8 cellular contexts compared by ENCODE assay signal in genomic region chr7:100691676-100692577, GRCh38. TPM values are rescaled to one million over a fixed set of nuclear protein-coding genes. Genes with fewer than 3 reads are reported as not detected.
DNase-seq lines count a peak whose midpoint lies in the region; ATAC-seq and TF ChIP-seq lines count a peak whose summit lies in the region.

No MANE protein-coding gene starts in this region.

- TF ChIP-seq CTCF in foreskin fibroblast (IDR thresholded peaks at IDR 0.05; ENCODE audit: low read depth, low read length) (peak; percentile 86), neural crest cell (conservative IDR thresholded peaks at IDR 0.05) (peak; percentile 92)

- H3K4me3 Mint-ChIP-seq in IgD-negative memory B cell, result peak overlapping the region; percentile 89 to 97 (median 95)
- peak overlapping the region; percentile 95 for H3K4me3 Mint-ChIP-seq in neural crest cell

- H3K36me3 ChIP-seq in stomach smooth muscle (ENCODE audit: control insufficient read depth in 2 of 2, insufficient read depth in 2 of 2, low read length in 2 of 2), result peaks cover 12% of the 10 kb centered on the region in 2 donors

- H3K4me1 Mint-ChIP-seq in IgD-negative memory B cell (peaks cover 24 to 30% (median 29%) of the 10 kb centered on the region in 3 donors), neural crest cell (peaks cover 18% of the 10 kb centered on the region)

- no peaks in the 10 kb centered on the region for H3K9me3 ChIP-seq in stomach smooth muscle (ENCODE audit: control insufficient read depth in 2 of 2, low read length in 2 of 2)

- no peak for ATAC-seq in GM18858 (IDR thresholded peaks at IDR 0.05; ENCODE audit: unreplicated experiment)

- no peaks in the 10 kb centered on the region for H3K27me3 ChIP-seq in stomach smooth muscle (ENCODE audit: control insufficient read depth in 1 of 2, insufficient read depth in 2 of 2, low read length in 2 of 2)

- H3K4me3 ChIP-seq in foreskin fibroblast (ENCODE audit: low read depth in 1 of 2, low read length in 2 of 2) (peak overlapping the region; percentile 86 to 90), stomach smooth muscle (ENCODE audit: low read length in 2 of 2) (peak overlapping the region; percentile 78 to 83)

- peak; percentile 91 for DNase-seq in GM03348 (ENCODE audit: low spot score)
- peak; percentile 54 to 55 for DNase-seq in SHP77 (lab: John Stamatoyannopoulos, UW)
- peak; percentile 93 for DNase-seq in activated effector memory CD4-positive, alpha-beta T cell treated with anti-CD3 and anti-CD28 coated beads, Interleukin-2, amount 50 U/mL, for 16 hours
- DNase-seq in foreskin fibroblast, result peak; percentile 59 to 89
- DNase-seq in neural crest cell (ENCODE audit: low read depth, low spot score), result peak; percentile 95

- peak overlapping the region; percentile 38 to 42 for H3K9ac ChIP-seq in stomach smooth muscle (ENCODE audit: low read length in 2 of 2)

- peaks cover 47% of the 10 kb centered on the region for H3K4me1 ChIP-seq in stomach smooth muscle (ENCODE audit: control insufficient read depth, insufficient read depth, low read length)

- H3K36me3 Mint-ChIP-seq in IgD-negative memory B cell, result no peaks in the 10 kb centered on the region
- no peaks in the 10 kb centered on the region for H3K36me3 Mint-ChIP-seq in neural crest cell (ENCODE audit: low read depth)

- H3K27ac Mint-ChIP-seq in IgD-negative memory B cell, result peak overlapping the region; percentile 80 to 96 (median 93)
- H3K27ac Mint-ChIP-seq in neural crest cell (ENCODE audit: unreplicated experiment), result peak overlapping the region; percentile 93

- peak overlapping the region; percentile 41 for H3K27ac ChIP-seq in stomach smooth muscle (ENCODE audit: low read length)

- H3K27me3 Mint-ChIP-seq in IgD-negative memory B cell (no peaks in the 10 kb centered on the region), neural crest cell (ENCODE audit: low read depth) (peaks cover 20% of the 10 kb centered on the region)

- no peaks in the 10 kb centered on the region for H3K9me3 Mint-ChIP-seq in IgD-negative memory B cell
- no peaks in the 10 kb centered on the region for H3K9me3 Mint-ChIP-seq in neural crest cell

RNA-seq across cellular contexts. Expression of gene GIGYF1, which starts 2.1 kb away (rescaled TPM):
- 2.6 TPM for polyA plus RNA-seq in IgD-negative memory B cell
- total RNA-seq in neural crest cell, result 71.8 and 82.9 TPM in 2 replicates

RNA-seq across cellular contexts. Expression of gene POP7, which starts 14.0 kb away (rescaled TPM):
- 48.6 TPM for polyA plus RNA-seq in IgD-negative memory B cell
- total RNA-seq in neural crest cell, result 64.1 and 67.9 TPM in 2 replicates

RNA-seq across cellular contexts. Expression of gene GNB2, which starts 18.4 kb away (rescaled TPM):
- 62.7 TPM for polyA plus RNA-seq in IgD-negative memory B cell
- total RNA-seq in neural crest cell, result 215 and 229 TPM in 2 replicates

RNA-seq across cellular contexts. Expression of gene EPO, which starts 28.3 kb away (rescaled TPM):
- polyA plus RNA-seq in IgD-negative memory B cell, result not detected
- 0.23 and 0.30 TPM in 2 replicates for total RNA-seq in neural crest cell

RNA-seq across cellular contexts. Expression of gene ACTL6B, which starts 35.7 kb away (rescaled TPM):
- polyA plus RNA-seq in IgD-negative memory B cell, result not detected
- total RNA-seq in neural crest cell, result 2.4 and 3.1 TPM in 2 replicates
